In the genomic region with DNA sequence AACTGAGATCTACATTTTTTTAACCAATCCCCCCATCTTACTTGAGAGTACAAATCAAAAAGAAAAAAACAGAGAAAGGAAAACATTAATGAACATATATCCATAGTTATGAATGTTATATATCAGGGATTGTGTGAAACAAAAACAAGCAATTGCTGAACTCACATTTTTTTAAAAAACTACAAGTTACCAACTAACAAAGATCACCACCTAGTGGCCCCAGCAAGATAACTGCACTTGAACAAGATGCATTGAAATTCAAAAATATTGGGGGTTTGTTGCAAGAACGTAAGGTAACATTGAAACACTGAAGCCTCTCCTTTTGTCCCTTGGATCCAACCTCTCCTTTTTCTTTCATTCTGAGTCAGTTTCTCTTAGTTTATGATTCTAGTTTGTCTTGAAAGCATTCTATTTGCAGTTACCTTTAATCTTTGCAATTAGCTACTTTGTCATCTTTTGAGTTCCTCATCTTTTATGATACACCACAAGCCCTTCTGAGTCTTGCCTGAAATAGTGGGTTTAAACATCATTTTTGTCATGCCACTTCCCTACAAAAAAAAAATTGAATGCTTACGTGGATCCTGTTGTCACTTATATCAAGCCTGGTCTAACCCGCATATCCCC, we compare ENCODE assay signal across 9 cellular contexts.
A peak's percentile ranks its signal among the peaks of the same experiment; 100 is the strongest.
DNase-seq lines count a peak whose midpoint lies in the region; ATAC-seq and TF ChIP-seq lines count a peak whose summit lies in the region.
"Had no signal": no experiment of that assay in that cellular context is flagged by ENCODE, and none has a peak within 500 bp of the region (broad histone marks: within the 10 kb centered on the region; RNA-seq: fewer than 3 reads in every experiment).

No MANE protein-coding gene starts in this region.

- in situ Hi-C loops in SK-MEL-5 (cut with HindIII; ENCODE audit: low pct_unique_long_range_greater_than_20kb, low sequenced_read_pairs), result no loop called here

- H3K27me3 ChIP-seq in heart right ventricle (peaks cover 0 to 3% (median 0%) of the 10 kb centered on the region in 7 donors), right cardiac atrium (ENCODE audit: control insufficient read depth, insufficient read depth) (no peaks in the 10 kb centered on the region)

- H3K36me3 ChIP-seq in heart right ventricle, result no peaks in the 10 kb centered on the region

- no peaks in the 10 kb centered on the region for H3K36me3 Mint-ChIP-seq in activated T-cell treated with anti-CD3 and anti-CD28 coated beads, Interleukin-2, amount 50 U/mL, for 4 hours (ENCODE audit: insufficient read depth)

- no peak overlapping the region for H3K4me3 Mint-ChIP-seq in activated T-cell treated with anti-CD3 and anti-CD28 coated beads, Interleukin-2, amount 50 U/mL, for 4 hours
- H3K4me3 Mint-ChIP-seq: central memory CD8-positive, alpha-beta T cell had no signal

- H3K9me3 ChIP-seq in heart right ventricle, result peaks cover 0 to 9% (median 6%) of the 10 kb centered on the region in 11 donors
- H3K9me3 ChIP-seq in right cardiac atrium (ENCODE audit: control insufficient read depth, low read length), result no peaks in the 10 kb centered on the region

- H3K4me1 ChIP-seq in heart right ventricle (no peaks in the 10 kb centered on the region), right cardiac atrium (ENCODE audit: control insufficient read depth, insufficient read depth, low read length) (no peaks in the 10 kb centered on the region)

- ATAC-seq in heart right ventricle (no peak), right cardiac atrium (no peak)
- no peak for ATAC-seq in activated T-cell treated with anti-CD3 and anti-CD28 coated beads, Interleukin-2, amount 50 U/mL, for 4 hours

- H3K27me3 Mint-ChIP-seq in activated T-cell treated with anti-CD3 and anti-CD28 coated beads, Interleukin-2, amount 50 U/mL, for 4 hours (ENCODE audit: low read depth), result peaks cover 20% of the 10 kb centered on the region

- 51 to 60% methylated on average over 3 of the region's 3 CpGs for WGBS in heart right ventricle, 2 donors
- 55% methylated on average over 3 of the region's 3 CpGs for WGBS in right cardiac atrium

- TF ChIP-seq CTCF in heart right ventricle (IDR thresholded peaks at IDR 0.05) (peak in 7 of 9 donors; percentile 43 to 66 (median 54)), foreskin fibroblast (IDR thresholded peaks at IDR 0.05; ENCODE audit: low read depth, low read length) (peak; percentile 68)

- no peak overlapping the region for H3K4me3 ChIP-seq in heart right ventricle
- H3K4me3 ChIP-seq in right cardiac atrium (ENCODE audit: low read length), result no peak overlapping the region
- H3K4me3 ChIP-seq in foreskin fibroblast (ENCODE audit: low read depth in 1 of 2, low read length in 2 of 2), result no peak overlapping the region

- no peak overlapping the region for H3K27ac ChIP-seq in heart right ventricle
- H3K27ac ChIP-seq in right cardiac atrium (ENCODE audit: low read length), result no peak overlapping the region

- no peaks in the 10 kb centered on the region for H3K4me1 Mint-ChIP-seq in activated T-cell treated with anti-CD3 and anti-CD28 coated beads, Interleukin-2, amount 50 U/mL, for 4 hours (ENCODE audit: low read depth)
- H3K4me1 Mint-ChIP-seq: central memory CD8-positive, alpha-beta T cell had no signal

- peaks cover 6% of the 10 kb centered on the region for H3K9me3 Mint-ChIP-seq in activated T-cell treated with anti-CD3 and anti-CD28 coated beads, Interleukin-2, amount 50 U/mL, for 4 hours

- intact Hi-C loops in heart right ventricle (cut with DNase I), result no loop called here
- intact Hi-C loops in right cardiac atrium (cut with DNase I), result no loop called here

- DNase-seq in heart right ventricle, result no peak
- no peak for DNase-seq in right cardiac atrium
- peak; percentile 11 for DNase-seq in HPDE6-E6E7 (ENCODE audit: extremely low spot score)
- DNase-seq in SK-MEL-5 (ENCODE audit: low read depth, low spot score), result peak; percentile 68
- DNase-seq in foreskin fibroblast, result peak; percentile 24 to 73
- peak; percentile 21 for DNase-seq in stromal cell of bone marrow (ENCODE audit: low read depth)
- DNase-seq in activated T-cell treated with anti-CD3 and anti-CD28 coated beads, Interleukin-2, amount 50 U/mL, for 4 hours, result no peak
- DNase-seq in COLO668 (lab: John Stamatoyannopoulos, UW; ENCODE audit: unreplicated experiment), result no peak

Comparison
In these comparisons a context has a peak if more than half of its experiments do, and no peak if none do; other contexts are left out.
1. DNase-seq: peak in HPDE6-E6E7 (single experiment), SK-MEL-5 (single experiment), foreskin fibroblast (2 of 2) and stromal cell of bone marrow (single experiment); none in heart right ventricle (0 of 2), right cardiac atrium (0 of 3), activated T-cell treated with anti-CD3 and anti-CD28 coated beads, Interleukin-2, amount 50 U/mL, for 4 hours (single experiment) and COLO668 (single experiment).